In genomic region chr12:54384591-54385041, GRCh38 we compare ENCODE assay signal across 8 cellular contexts. TPM values are rescaled to one million over a fixed set of nuclear protein-coding genes. Genes with fewer than 3 reads are reported as not detected.
DNase-seq lines count a peak whose midpoint lies in the region; ATAC-seq and TF ChIP-seq lines count a peak whose summit lies in the region.

Gene ZNF385A, minus strand, starts transcription at chr12:54384733. Its CDS starts 219 bp downstream, at chr12:54384514.

- peaks cover 6 to 9% of the 10 kb centered on the region in 2 donors for H3K4me1 ChIP-seq in adrenal gland (replicated peaks in 1 of 2)

- ATAC-seq in HG03159 (IDR thresholded peaks at IDR 0.05; ENCODE audit: unreplicated experiment) (peak; percentile 47), left colon (no peak), HG03095 (IDR thresholded peaks at IDR 0.05; ENCODE audit: unreplicated experiment) (no peak), HG02870 (IDR thresholded peaks at IDR 0.05; ENCODE audit: unreplicated experiment) (no peak)

- H3K27me3 ChIP-seq in adrenal gland: no peaks in the 10 kb centered on the region

- H3K9me3 ChIP-seq in adrenal gland (replicated peaks in 1 of 3): no peaks in the 10 kb centered on the region

- DNase-seq in Ammon's horn (ENCODE audit: low spot score) (peak; percentile 74), adrenal gland (peak in 2 of 7 donors; percentile 49 to 51), mesenteric fat pad (ENCODE audit: low spot score) (no peak), left colon (no peak), NCI-H2227 (lab: John Stamatoyannopoulos, UW; ENCODE audit: unreplicated experiment) (no peak)

- 82 to 100% (median 85%) methylated on average over 1 of the region's 1 CpG; no CpG with 5 or more reads in 1 of the 4 donors for WGBS in adrenal gland, 4 donors

- no peak within 1 kb of the TSS for H3K4me3 ChIP-seq in adrenal gland

- H3K36me3 ChIP-seq in adrenal gland (replicated peaks in 1 of 2): no peaks in the 10 kb centered on the region

- peak within 1 kb of the TSS in 3 of 5 donors; percentile 27 to 81 (median 47) for H3K27ac ChIP-seq in adrenal gland

- intact Hi-C loops in adrenal gland (cut with DNase I) (no loop called here), left colon (cut with DNase I, micrococcal nuclease) (no loop called here)

- TF ChIP-seq POLR2A in adrenal gland (IDR thresholded peaks at IDR 0.05): no peak

- TF ChIP-seq CTCF in adrenal gland (IDR thresholded peaks at IDR 0.05): no peak

RNA-seq across cellular contexts. Expression of gene ZNF385A, which starts in this region (rescaled TPM):
- total RNA-seq in adrenal gland: 10 to 100 TPM in 6 of 8 donors, 1 to 10 TPM in 2; 6.5 to 38.2 (median 13.1) TPM
- polyA plus RNA-seq in adrenal gland: 10 to 100 TPM in 2 of 3 donors, 1 to 10 TPM in 1; 2.7 to 28.0 (median 24.3) TPM
- 31.9 TPM for total RNA-seq in mesenteric fat pad
- total RNA-seq in left colon: 1 to 10 TPM; 4.0 to 8.3 TPM
